Comparison of ENCODE assay signal across 17 cellular contexts in the genomic region with DNA sequence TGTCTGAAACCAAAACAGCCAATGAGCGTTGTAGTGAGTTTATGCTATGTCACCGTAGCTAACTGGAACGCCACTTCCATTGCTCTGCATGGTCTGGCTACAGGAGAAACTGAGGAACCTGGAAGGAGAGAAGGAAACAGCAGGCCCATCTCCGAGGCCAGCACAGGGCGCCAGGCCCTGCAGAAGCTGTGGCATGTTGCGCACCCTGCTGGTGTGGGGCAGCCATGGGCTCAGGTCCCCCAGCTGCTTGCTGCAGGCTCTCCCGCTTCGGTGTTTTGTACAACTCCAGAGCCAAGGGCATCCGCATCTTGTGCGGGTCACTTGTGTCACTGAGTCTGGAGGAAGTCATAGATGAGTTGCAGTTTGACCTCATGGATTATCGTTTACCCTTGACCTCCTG.
DNase-seq lines count a peak whose midpoint lies in the region; ATAC-seq and TF ChIP-seq lines count a peak whose summit lies in the region.
"Had no signal": no experiment of that assay in that cellular context is flagged by ENCODE, and none has a peak within 500 bp of the region (broad histone marks: within the 10 kb centered on the region; RNA-seq: fewer than 3 reads in every experiment).

No MANE protein-coding gene starts in this region.

- H3K4me3 ChIP-seq in GM12864 (ENCODE audit: low read depth, low read length) (no peak overlapping the region), epithelial cell of proximal tubule (ENCODE audit: low read depth, low read length) (no peak overlapping the region)
- H3K4me3 ChIP-seq: cardiac muscle cell, right atrium auricular region had no signal

- TF ChIP-seq CTCF in GM12864 (IDR thresholded peaks at IDR 0.05; ENCODE audit: low read depth, low read length, missing control alignments) (peak; percentile 28), epithelial cell of proximal tubule (conservative IDR thresholded peaks at IDR 0.05; ENCODE audit: low read depth, low read length) (peak; percentile 18)

- peak; percentile 73 for DNase-seq in 8988T
- no peak for DNase-seq in GM12864 (ENCODE audit: low read depth)
- DNase-seq in OCI-M1 (lab: John Stamatoyannopoulos, UW): peak; percentile 5
- DNase-seq in epithelial cell of proximal tubule (ENCODE audit: low read depth): no peak
- no peak for DNase-seq in AG08395 (ENCODE audit: low spot score)
- DNase-seq in C1 segment of cervical spinal cord (lab: John Stamatoyannopoulos, UW): no peak
- DNase-seq in DMS79 (lab: John Stamatoyannopoulos, UW): no peak
- no peak for DNase-seq in natural killer cell treated with Interleukin-12 subunit alpha and Interleukin-12 subunit beta and Interleukin-15 and Interleukin-18, amount 100 ng/mL, for 72 hours (ENCODE audit: low spot score)
- DNase-seq: activated CD4-positive, alpha-beta T cell treated with anti-CD3 and anti-CD28 coated beads, Interleukin-2, amount 50 U/mL, for 4 hours; activated naive CD8-positive, alpha-beta T cell treated with anti-CD3 and anti-CD28 coated beads, Interleukin-2, amount 50 U/mL, for 24 hours; activated T-cell treated with anti-CD3 and anti-CD28 coated beads, Interleukin-2, amount 50 U/mL, for 24 hours; DMS 273 treated with DMSO at 0.1 percent for 48 hours; Kasumi-1; midbrain; NCI-H446 had no signal

- H3K27ac Mint-ChIP-seq in natural killer cell treated with Interleukin-12 subunit alpha and Interleukin-12 subunit beta and Interleukin-15 and Interleukin-18, amount 100 ng/mL, for 72 hours: no peak overlapping the region
- H3K27ac Mint-ChIP-seq: activated naive CD8-positive, alpha-beta T cell treated with anti-CD3 and anti-CD28 coated beads, Interleukin-2, amount 50 U/mL, for 24 hours had no signal

- no peaks in the 10 kb centered on the region for H3K36me3 Mint-ChIP-seq in natural killer cell treated with Interleukin-12 subunit alpha and Interleukin-12 subunit beta and Interleukin-15 and Interleukin-18, amount 100 ng/mL, for 72 hours

- no peaks in the 10 kb centered on the region for H3K9me3 Mint-ChIP-seq in natural killer cell treated with Interleukin-12 subunit alpha and Interleukin-12 subunit beta and Interleukin-15 and Interleukin-18, amount 100 ng/mL, for 72 hours
- H3K9me3 Mint-ChIP-seq: activated naive CD8-positive, alpha-beta T cell treated with anti-CD3 and anti-CD28 coated beads, Interleukin-2, amount 50 U/mL, for 24 hours; activated T-cell treated with anti-CD3 and anti-CD28 coated beads, Interleukin-2, amount 50 U/mL, for 24 hours had no signal

- no peak overlapping the region for H3K4me3 Mint-ChIP-seq in natural killer cell treated with Interleukin-12 subunit alpha and Interleukin-12 subunit beta and Interleukin-15 and Interleukin-18, amount 100 ng/mL, for 72 hours
- H3K4me3 Mint-ChIP-seq: activated naive CD8-positive, alpha-beta T cell treated with anti-CD3 and anti-CD28 coated beads, Interleukin-2, amount 50 U/mL, for 24 hours; activated T-cell treated with anti-CD3 and anti-CD28 coated beads, Interleukin-2, amount 50 U/mL, for 24 hours had no signal

- no peak for ATAC-seq in natural killer cell treated with Interleukin-12 subunit alpha and Interleukin-12 subunit beta and Interleukin-15 and Interleukin-18, amount 100 ng/mL, for 72 hours
- ATAC-seq: activated naive CD8-positive, alpha-beta T cell treated with anti-CD3 and anti-CD28 coated beads, Interleukin-2, amount 50 U/mL, for 24 hours had no signal

- H3K27me3 Mint-ChIP-seq in natural killer cell treated with Interleukin-12 subunit alpha and Interleukin-12 subunit beta and Interleukin-15 and Interleukin-18, amount 100 ng/mL, for 72 hours: peaks cover 0 to 4% of the 10 kb centered on the region in 2 donors
- H3K27me3 Mint-ChIP-seq: activated naive CD8-positive, alpha-beta T cell treated with anti-CD3 and anti-CD28 coated beads, Interleukin-2, amount 50 U/mL, for 24 hours; activated T-cell treated with anti-CD3 and anti-CD28 coated beads, Interleukin-2, amount 50 U/mL, for 24 hours had no signal

- peaks cover 3 to 24% of the 10 kb centered on the region in 2 donors for H3K4me1 Mint-ChIP-seq in natural killer cell treated with Interleukin-12 subunit alpha and Interleukin-12 subunit beta and Interleukin-15 and Interleukin-18, amount 100 ng/mL, for 72 hours (ENCODE audit: low read depth in 2 of 2)

Comparison
In these comparisons a context has a peak if more than half of its experiments do, and no peak if none do; other contexts are left out.
1. DNase-seq: peak in 8988T (single experiment) and OCI-M1 (single experiment); none in GM12864 (single experiment), epithelial cell of proximal tubule (single experiment), AG08395 (single experiment), C1 segment of cervical spinal cord (0 of 14), DMS79 (single experiment) and natural killer cell treated with Interleukin-12 subunit alpha and Interleukin-12 subunit beta and Interleukin-15 and Interleukin-18, amount 100 ng/mL, for 72 hours (single experiment).